In genomic region chr6:32785781-32786533, GRCh38 we compare ENCODE assay signal across 1 cellular context.
TF ChIP-seq lines count a peak whose summit lies in the region.

No MANE protein-coding gene starts in this region.

TF ChIP-seq in endothelial cell of umbilical vein, 7 proteins besides CTCF, POLR2A, EP300 and RAD21:
- no peak for TF ChIP-seq FOS (IDR thresholded peaks at IDR 0.05; ENCODE audit: borderline replicate concordance, insufficient read depth, low read length)
- TF ChIP-seq, protein P1, sequence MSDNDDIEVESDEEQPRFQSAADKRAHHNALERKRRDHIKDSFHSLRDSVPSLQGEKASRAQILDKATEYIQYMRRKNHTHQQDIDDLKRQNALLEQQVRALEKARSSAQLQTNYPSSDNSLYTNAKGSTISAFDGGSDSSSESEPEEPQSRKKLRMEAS (IDR thresholded peaks at IDR 0.05; ENCODE audit: insufficient read depth, insufficient read length) = no peak
- TF ChIP-seq JUN (IDR thresholded peaks at IDR 0.05; ENCODE audit: borderline replicate concordance, insufficient read depth, insufficient read length, low read depth) = no peak
- no peak for TF ChIP-seq MYC (IDR thresholded peaks at IDR 0.05; ENCODE audit: low read depth, low read length)
- no peak for TF ChIP-seq POLR2AphosphoS5 (IDR thresholded peaks at IDR 0.05; ENCODE audit: insufficient read depth, low read depth, low read length)
- no peak for TF ChIP-seq EZH2 (IDR thresholded peaks at IDR 0.05; ENCODE audit: borderline replicate concordance, low read depth, low read length, severe bottlenecking)
- no peak for TF ChIP-seq GATA2 (IDR thresholded peaks at IDR 0.05; ENCODE audit: insufficient read depth, insufficient read length, low read depth, low read length)
TF ChIP-seq in endothelial cell of umbilical vein: peak in this region for 0.
